Comparison of ENCODE assay signal across 1 cellular context in the genomic region with DNA sequence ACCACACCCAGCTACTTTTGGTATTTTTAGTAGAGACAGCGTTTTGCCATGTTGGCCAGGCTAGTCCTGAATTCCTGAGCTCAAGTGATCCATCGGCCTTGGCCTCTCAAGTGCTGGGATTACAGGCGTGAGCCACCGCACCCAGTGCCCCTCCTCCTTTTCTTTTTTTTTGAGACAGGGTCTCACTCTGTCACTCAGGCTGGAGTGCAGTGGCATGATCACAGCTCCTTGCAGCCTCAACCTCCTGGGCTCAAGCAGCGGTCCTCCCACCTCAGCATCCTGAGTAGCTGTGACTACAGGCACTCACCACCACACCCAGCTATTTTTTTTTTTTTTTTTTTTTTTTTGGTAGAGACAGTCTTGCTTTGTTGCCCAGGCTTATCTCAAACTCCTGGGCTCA. TPM values are rescaled to one million over a fixed set of nuclear protein-coding genes. Genes with fewer than 3 reads are reported as not detected.
"Had no signal": no experiment of that assay in that cellular context is flagged by ENCODE, and none has a peak within 500 bp of the region (broad histone marks: within the 10 kb centered on the region; RNA-seq: fewer than 3 reads in every experiment).

No MANE protein-coding gene starts in this region.

RNA-seq across cellular contexts. Expression of a gene that starts 5.4 kb away (rescaled TPM):
- total RNA-seq: LHCN-M2 had no signal
